Comparison of ENCODE assay signal across 8 cellular contexts in genomic region chr4:182448281-182449151, GRCh38.
A peak's percentile ranks its signal among the peaks of the same experiment; 100 is the strongest.
DNase-seq lines count a peak whose midpoint lies in the region; ATAC-seq and TF ChIP-seq lines count a peak whose summit lies in the region.

No MANE protein-coding gene starts in this region.

- H3K27ac ChIP-seq in H9 (ENCODE audit: insufficient read length, low read depth, low read length) (no peak overlapping the region), MM.1S (ENCODE audit: low read length) (no peak overlapping the region), iPS-20b (ENCODE audit: low read length) (no peak overlapping the region), gastrocnemius medialis (peak overlapping the region; percentile 79 to 86 (median 83))

- peaks cover 33 to 45% of the 10 kb centered on the region in 2 experiments for H3K4me1 Mint-ChIP-seq in H9

- H3K36me3 ChIP-seq in MM.1S (replicated peaks; ENCODE audit: insufficient read depth, low read length) (no peaks in the 10 kb centered on the region), iPS-20b (ENCODE audit: insufficient read depth, low read depth, low read length) (no peaks in the 10 kb centered on the region), gastrocnemius medialis (no peaks in the 10 kb centered on the region)

- peak; percentile 92 to 93 for ATAC-seq in gastrocnemius medialis

- H2AFZ ChIP-seq in H9 (ENCODE audit: low read length) (no peak overlapping the region), MM.1S (ENCODE audit: low read length) (0 out of 2 replicates have a peak overlapping the region, but pooled peaks have one; percentile 40)

- in situ Hi-C loops in gastrocnemius medialis (cut with MboI; ENCODE audit: low sequenced_read_pairs in 4 of 4) = no loop called here

- peaks cover 6% of the 10 kb centered on the region for H3K23me2 ChIP-seq in H9 (ENCODE audit: insufficient read length, low read depth, low read length, poor library complexity, severe bottlenecking)

- no peaks in the 10 kb centered on the region for H3K36me3 Mint-ChIP-seq in H9 (ENCODE audit: insufficient read depth in 1 of 3, low read depth in 3 of 3)

- H2BK120ac ChIP-seq in H9 (ENCODE audit: low read depth, low read length, poor library complexity, severe bottlenecking) = no peak overlapping the region

- no peak overlapping the region for H4K91ac ChIP-seq in H9 (ENCODE audit: insufficient read length, low read depth, low read length)

- no peaks in the 10 kb centered on the region for H3K79me1 ChIP-seq in H9 (ENCODE audit: insufficient read depth, low read depth, low read length, poor library complexity, severe bottlenecking)

- H3K4ac ChIP-seq in H9 (ENCODE audit: low read depth, low read length) = no peak overlapping the region

- peak overlapping the region; percentile 25 for H3K9ac ChIP-seq in H9 (ENCODE audit: extremely low read depth, insufficient read length, low read length)
- H3K9ac ChIP-seq in MM.1S (ENCODE audit: low read length) = no peak overlapping the region; the same call in 1 of the 2 replicates
- peak overlapping the region; percentile 65; the same call in 1 of the 2 replicates for H3K9ac ChIP-seq in iPS-20b (ENCODE audit: low read depth, low read length)

- H3K4me3 ChIP-seq in MM.1S (ENCODE audit: low read length) (peak overlapping the region; percentile 68), cardiac fibroblast (replicated peaks in 1 of 2; ENCODE audit: low read depth in 2 of 2, low read length in 2 of 2) (peak overlapping the region; percentile 62 to 63), iPS-20b (ENCODE audit: low read length) (peak overlapping the region; percentile 85), gastrocnemius medialis (peak overlapping the region; percentile 75 to 83 (median 79))

- H3K23ac ChIP-seq in H9 (ENCODE audit: insufficient read length, low read depth, low read length) = no peak overlapping the region

- H3K27me3 ChIP-seq in H9 (ENCODE audit: insufficient read depth, low read length) (no peaks in the 10 kb centered on the region), MM.1S (replicated peaks; ENCODE audit: insufficient read depth, low read length) (no peaks in the 10 kb centered on the region), iPS-20b (ENCODE audit: insufficient read depth, low read length) (peaks cover 13% of the 10 kb centered on the region; the same call in 1 of the 2 replicates), gastrocnemius medialis (no peaks in the 10 kb centered on the region)

- no peak overlapping the region for H4K5ac ChIP-seq in H9 (ENCODE audit: insufficient read length, low read depth, low read length)

- H3T11ph ChIP-seq in H9 (ENCODE audit: low read length) = no peak overlapping the region

- H2BK15ac ChIP-seq in H9 (ENCODE audit: low read depth, low read length) = no peak overlapping the region

- H2AK5ac ChIP-seq in H9 (ENCODE audit: insufficient read length, low read length) = no peak overlapping the region

- intact Hi-C loops in gastrocnemius medialis (cut with DNase I; ENCODE audit: low total_unique reads) = loop anchor here (10.0 kb wide), 1 partner anchor 234 kb away; no protein-coding TSS in a partner anchor

- H3K4me1 ChIP-seq in H9 (ENCODE audit: insufficient read depth, low read length) (no peaks in the 10 kb centered on the region), MM.1S (ENCODE audit: low read length) (no peaks in the 10 kb centered on the region), iPS-20b (ENCODE audit: insufficient read depth, low read length) (peaks cover 15% of the 10 kb centered on the region), gastrocnemius medialis (peaks cover 12 to 24% of the 10 kb centered on the region in 2 donors)

- TF ChIP-seq CTCF in H9 (conservative IDR thresholded peaks at IDR 0.05) = no peak
- no peak for TF ChIP-seq CTCF in MM.1S (IDR thresholded peaks at IDR 0.05; ENCODE audit: low read length)
- no peak for TF ChIP-seq CTCF in cardiac fibroblast (IDR thresholded peaks at IDR 0.05; ENCODE audit: low read depth, low read length)
- TF ChIP-seq CTCF in gastrocnemius medialis (IDR thresholded peaks at IDR 0.05 in 4 of 5, conservative IDR thresholded peaks at IDR 0.05 in 1 of 5) = no peak

- no peak overlapping the region for H3K18ac ChIP-seq in H9 (ENCODE audit: insufficient read length, low read depth, low read length)

- H3K9me3 ChIP-seq in H9 (ENCODE audit: control insufficient read depth, low read depth, low read length) = no peaks in the 10 kb centered on the region
- H3K9me3 ChIP-seq in MM.1S (replicated peaks; ENCODE audit: insufficient read depth, low read length) = no peaks in the 10 kb centered on the region
- no peaks in the 10 kb centered on the region for H3K9me3 ChIP-seq in iPS-20b (ENCODE audit: insufficient read depth, low read depth, low read length)
- no peaks in the 10 kb centered on the region for H3K9me3 ChIP-seq in gastrocnemius medialis

- no peak overlapping the region for H3K56ac ChIP-seq in H9 (ENCODE audit: insufficient read length, low read depth, low read length)

- H3K79me2 ChIP-seq in H9 (ENCODE audit: insufficient read depth, low read length) (peaks cover 2% of the 10 kb centered on the region; the same call in 1 of the 2 replicates), MM.1S (ENCODE audit: low read length) (no peaks in the 10 kb centered on the region)

- no peak overlapping the region for H4K8ac ChIP-seq in H9 (replicated peaks; ENCODE audit: insufficient read length, low read depth, low read length)

- no peaks in the 10 kb centered on the region for H3K9me3 Mint-ChIP-seq in H9

- H2BK20ac ChIP-seq in H9 (ENCODE audit: low read depth, low read length, poor library complexity, severe bottlenecking) = no peak overlapping the region

- no peaks in the 10 kb centered on the region for H3K9me2 ChIP-seq in MM.1S (replicated peaks; ENCODE audit: insufficient read depth, low read length)

- no peaks in the 10 kb centered on the region for H3F3A ChIP-seq in MM.1S (ENCODE audit: insufficient read depth, low read length)

- WGBS in H9 (ENCODE audit: extremely low coverage, insufficient read length, low lambda C conversion rate) = no CpG with 5 or more reads among the region's 113 CpGs

- H2BK12ac ChIP-seq in H9 (ENCODE audit: insufficient read length, low read depth, low read length) = no peak overlapping the region

- H3K4me2 ChIP-seq in H9 (ENCODE audit: insufficient read depth, insufficient read length, low read length) = peak overlapping the region; percentile 99
- peak overlapping the region; percentile 58; the same call in 1 of the 2 replicates for H3K4me2 ChIP-seq in MM.1S (ENCODE audit: low read depth, low read length)

- H3K27ac Mint-ChIP-seq in H9 = peak overlapping the region in 2 of 3 experiments; percentile 25 to 72; a peak in 1 of 7 replicates

- H4K20me1 ChIP-seq in H9 (ENCODE audit: control insufficient read depth, insufficient read depth, insufficient read length) (no peaks in the 10 kb centered on the region), MM.1S (ENCODE audit: insufficient read depth, low read length) (no peaks in the 10 kb centered on the region)

- TF ChIP-seq POLR2A in gastrocnemius medialis (IDR thresholded peaks at IDR 0.05) = peak; percentile 64 to 69

- peak overlapping the region; percentile 71; the same call in 1 of the 2 replicates for H3K14ac ChIP-seq in H9 (ENCODE audit: insufficient read depth, low read length)

- peaks cover 16% of the 10 kb centered on the region for H3K27me3 Mint-ChIP-seq in H9 (ENCODE audit: low read depth)

- peak; percentile 81 for DNase-seq in ELR (ENCODE audit: low read depth)
- DNase-seq in H9 = peak; percentile 95
- DNase-seq in MM.1S = peak; percentile 71
- DNase-seq in T-helper 9 cell = peak; percentile 1
- peak; percentile 73 to 91 for DNase-seq in cardiac fibroblast (ENCODE audit: low read depth in 2 of 2)
- peak; percentile 89 to 95 for DNase-seq in gastrocnemius medialis
- no peak for DNase-seq in RKO (ENCODE audit: low spot score)

- H2BK5ac ChIP-seq in H9 (ENCODE audit: insufficient read length, low read length) = no peak overlapping the region

- peak overlapping the region; percentile 85 to 90 for H3K4me3 Mint-ChIP-seq in H9

Comparison
In these comparisons a context has a peak if more than half of its experiments do, and no peak if none do; other contexts are left out.
1. H3K27ac ChIP-seq: peak in gastrocnemius medialis (4 of 4); none in H9 (single experiment), MM.1S (single experiment) and iPS-20b (single experiment).
2. Peak in every context shown above with its lines, with median percentiles within 50 percentile points of each other: H3K4me3 ChIP-seq.